20 cellular contexts compared by ENCODE assay signal in genomic region chr1:178039826-178040380, GRCh38. TPM values are rescaled to one million over a fixed set of nuclear protein-coding genes. Genes with fewer than 3 reads are reported as not detected.
DNase-seq lines count a peak whose midpoint lies in the region; ATAC-seq, FAIRE-seq and TF ChIP-seq lines count a peak whose summit lies in the region.
"Had no signal": no experiment of that assay in that cellular context is flagged by ENCODE, and none has a peak within 500 bp of the region (broad histone marks: within the 10 kb centered on the region; RNA-seq: fewer than 3 reads in every experiment).

No MANE protein-coding gene starts in this region.

- H3K9ac ChIP-seq in duodenal mucosa (ENCODE audit: low read depth in 1 of 2, low read length in 2 of 2) = no peak overlapping the region
- H3K9ac ChIP-seq: BLaER1, GM23248 had no signal

- H3K27me3 Mint-ChIP-seq in T-cell = peaks cover 7 to 8% of the 10 kb centered on the region in 2 donors
- H3K27me3 Mint-ChIP-seq in HFFc6 (ENCODE audit: insufficient read depth) = peaks cover 2% of the 10 kb centered on the region; the same call in 1 of the 2 replicates
- H3K27me3 Mint-ChIP-seq in progenitor cell of endocrine pancreas = peaks cover 7% of the 10 kb centered on the region

- H3K36me3 ChIP-seq in duodenal mucosa (ENCODE audit: control insufficient read depth in 1 of 2, insufficient read depth in 2 of 2, low read length in 2 of 2) (no peaks in the 10 kb centered on the region), upper lobe of right lung (no peaks in the 10 kb centered on the region)
- H3K36me3 ChIP-seq: BLaER1 had no signal

- WGBS in A549 (ENCODE audit: missing lambda C conversion rate) = 62% methylated on average over 2 of the region's 2 CpGs

- POLR2A ChIA-PET in A549 (lab: Yijun Ruan, JAX) = no interaction called here
- POLR2A ChIA-PET in T-cell (lab: Charles Lee) = no interaction called here

- intact Hi-C loops in upper lobe of right lung (cut with DNase I) = no loop called here

- peaks cover 10% of the 10 kb centered on the region for H3K4me1 ChIP-seq in A549
- H3K4me1 ChIP-seq in duodenal mucosa (ENCODE audit: control insufficient read depth in 1 of 2, insufficient read depth in 2 of 2, low read length in 2 of 2) = peaks cover 9 to 15% of the 10 kb centered on the region in 2 donors
- no peaks in the 10 kb centered on the region for H3K4me1 ChIP-seq in upper lobe of right lung
- H3K4me1 ChIP-seq: BLaER1 had no signal

- H3K27ac ChIP-seq in A549 (no peak overlapping the region), duodenal mucosa (ENCODE audit: low read depth, low read length) (peak overlapping the region; percentile 1), upper lobe of right lung (no peak overlapping the region)
- H3K27ac ChIP-seq: 22Rv1, BLaER1, GM23248 had no signal

- TF ChIP-seq POLR2A in A549 (IDR thresholded peaks at IDR 0.05; ENCODE audit: low read length) = no peak

- H3K36me3 Mint-ChIP-seq in T-cell (no peaks in the 10 kb centered on the region), HFFc6 (ENCODE audit: low read depth) (no peaks in the 10 kb centered on the region), progenitor cell of endocrine pancreas (ENCODE audit: insufficient read depth) (no peaks in the 10 kb centered on the region)
- H3K36me3 Mint-ChIP-seq: CD4-positive, CD25-positive, alpha-beta regulatory T cell had no signal

- TF ChIP-seq CTCF in A549 (IDR thresholded peaks at IDR 0.05) (no peak), upper lobe of right lung (IDR thresholded peaks at IDR 0.05) (no peak), HFFc6 (IDR thresholded peaks at IDR 0.05) (no peak), progenitor cell of endocrine pancreas (IDR thresholded peaks at IDR 0.05; ENCODE audit: unreplicated experiment) (no peak)

- H3K4me3 ChIP-seq in A549 (no peak overlapping the region), duodenal mucosa (ENCODE audit: low read depth in 1 of 2, low read length in 2 of 2) (no peak overlapping the region), upper lobe of right lung (no peak overlapping the region)
- H3K4me3 ChIP-seq: BLaER1, GM23248 had no signal

- CTCF ChIA-PET in A549 (lab: Yijun Ruan, JAX) = interaction anchor here (1.1 kb wide), 1 partner anchor 243 kb away, joined by 3 read pairs; no protein-coding TSS in a partner anchor
- CTCF ChIA-PET in T-cell (lab: Charles Lee) = no interaction called here

- H3K27me3 ChIP-seq in duodenal mucosa (ENCODE audit: control insufficient read depth in 1 of 2, insufficient read depth in 2 of 2, low read length in 2 of 2) (no peaks in the 10 kb centered on the region), upper lobe of right lung (no peaks in the 10 kb centered on the region)
- H3K27me3 ChIP-seq: BLaER1 had no signal

- DNase-seq in A549 (ENCODE audit: low read depth in 1 of 2, low spot score in 1 of 2) (peak in 1 of 2 experiments; percentile 15), LoVo (ENCODE audit: low spot score) (peak; percentile 46), mucosa of gallbladder (ENCODE audit: low spot score) (peak; percentile 27), T-cell (no peak), upper lobe of right lung (no peak), HFFc6 (no peak), progenitor cell of endocrine pancreas (ENCODE audit: low spot score, unreplicated experiment) (no peak)
- DNase-seq: AML-193; CD4-positive, CD25-positive, alpha-beta regulatory T cell; DMS153; DMS79 treated with DMSO at 0.1 percent for 48 hours; EL; GM23248; H7 had no signal

- H3K9me3 Mint-ChIP-seq in T-cell = peaks cover 9 to 21% (median 15%) of the 10 kb centered on the region in 3 donors
- H3K9me3 Mint-ChIP-seq in HFFc6 = no peaks in the 10 kb centered on the region
- peaks cover 2% of the 10 kb centered on the region for H3K9me3 Mint-ChIP-seq in progenitor cell of endocrine pancreas (ENCODE audit: low read depth)

- H3K4me2 ChIP-seq in A549 = peak overlapping the region; percentile 9; the same call in 1 of the 3 replicates
- H3K4me2 ChIP-seq: BLaER1 had no signal

- no peak overlapping the region for H3K27ac Mint-ChIP-seq in T-cell
- no peak overlapping the region for H3K27ac Mint-ChIP-seq in HFFc6
- no peak overlapping the region for H3K27ac Mint-ChIP-seq in progenitor cell of endocrine pancreas
- H3K27ac Mint-ChIP-seq: CD4-positive, CD25-positive, alpha-beta regulatory T cell had no signal

- H3K9me3 ChIP-seq in A549 = no peaks in the 10 kb centered on the region
- peaks cover 3 to 8% of the 10 kb centered on the region in 2 donors for H3K9me3 ChIP-seq in duodenal mucosa (ENCODE audit: control insufficient read depth in 1 of 2, low read length in 2 of 2)
- H3K9me3 ChIP-seq in upper lobe of right lung = no peaks in the 10 kb centered on the region

- no peak for TF ChIP-seq RAD21 in A549 (conservative IDR thresholded peaks at IDR 0.05 in 1 of 2, IDR thresholded peaks at IDR 0.05 in 1 of 2)

- ATAC-seq in A549 (no peak), T-cell (replicated peaks in 1 of 4) (no peak), upper lobe of right lung (no peak)

- FAIRE-seq in A549 (lab: Jason Lieb, UNC) = no peak
- FAIRE-seq: D721Med, G401.6, GM12891 had no signal

- H3K4me3 Mint-ChIP-seq in T-cell (no peak overlapping the region), HFFc6 (no peak overlapping the region), progenitor cell of endocrine pancreas (ENCODE audit: low read depth) (no peak overlapping the region)
- H3K4me3 Mint-ChIP-seq: CD4-positive, CD25-positive, alpha-beta regulatory T cell had no signal

- TF ChIP-seq EP300 in A549 (IDR thresholded peaks at IDR 0.05) = no peak

- H3K4me1 Mint-ChIP-seq in T-cell = no peaks in the 10 kb centered on the region
- no peaks in the 10 kb centered on the region for H3K4me1 Mint-ChIP-seq in HFFc6 (ENCODE audit: low read depth)
- peaks cover 1% of the 10 kb centered on the region for H3K4me1 Mint-ChIP-seq in progenitor cell of endocrine pancreas (ENCODE audit: low read depth)
- H3K4me1 Mint-ChIP-seq: CD4-positive, CD25-positive, alpha-beta regulatory T cell had no signal

TF ChIP-seq in A549, 52 proteins besides CTCF, POLR2A, EP300 and RAD21:
- TF ChIP-seq JUNB (IDR thresholded peaks at IDR 0.05) (no peak), CHD4 (IDR thresholded peaks at IDR 0.05; ENCODE audit: borderline replicate concordance) (no peak), RARB (CRISPR knock-in tag; IDR thresholded peaks at IDR 0.05) (no peak), JUN (IDR thresholded peaks at IDR 0.05) (no peak), NFE2L2 (conservative IDR thresholded peaks at IDR 0.05; ENCODE audit: low read length) (no peak), MAZ (IDR thresholded peaks at IDR 0.05; ENCODE audit: borderline replicate concordance, low read depth, low read length) (no peak), ZSCAN20 (CRISPR knock-in tag; IDR thresholded peaks at IDR 0.05) (no peak)

RNA-seq across cellular contexts. Expression of gene RASAL2, which starts 54.0 kb away (rescaled TPM):
- polyA plus RNA-seq in A549 (2011; rRNA removed) = 17.6 and 17.8 TPM in 2 replicates
- 6.5 and 7.0 TPM in 2 replicates for polyA plus RNA-seq in A549 (2012; cell fraction: cytosol; rRNA removed)
- 16.6 and 19.2 TPM in 2 replicates for polyA plus RNA-seq in A549 (2012; cell fraction: nucleus; rRNA removed)
- 6.4 to 7.1 TPM (median 7.0 TPM) in 3 replicates for polyA plus RNA-seq in A549 (2017; fragmentation: RNase III; extraction: RNeasy Plus Mini Kit Qiagen cat#74134 plus additional on column Dnase treatment)
- 38.1 and 46.3 TPM in 2 replicates for polyA minus RNA-seq in A549 (2011; rRNA and poly(A)+ RNA removed)
- total RNA-seq in mucosa of gallbladder = 26.7 TPM
- under 1 TPM in 4 of 5 donors, not detected in 1; 0.05 to 0.19 (median 0.11) TPM for total RNA-seq in T-cell
- total RNA-seq in upper lobe of right lung = 39.4 TPM
- total RNA-seq in HFFc6 (2021; fragmentation: NEBNext Ultra II Directional; extraction: Animal tissue kit (Norgen Biotek cat#: 25700)) = 10 to 100 TPM; 21.2 to 30.7 (median 24.4) TPM
- 28.5 and 30.5 TPM in 2 replicates for total RNA-seq in progenitor cell of endocrine pancreas
- total RNA-seq: CD4-positive, CD25-positive, alpha-beta regulatory T cell had no signal
- polyA plus RNA-seq: CD4-positive, CD25-positive, alpha-beta regulatory T cell had no signal

Comparison
In these comparisons a context has a peak if more than half of its experiments do, and no peak if none do; other contexts are left out.
1. DNase-seq: peak in LoVo (single experiment) and mucosa of gallbladder (single experiment); none in T-cell (0 of 34), upper lobe of right lung (single experiment), HFFc6 (single experiment) and progenitor cell of endocrine pancreas (single experiment).
2. RNA of gene RASAL2, which starts 54.0 kb away (total RNA-seq): 39.4 TPM in upper lobe of right lung (single experiment), 28.5 to 30.5 TPM in progenitor cell of endocrine pancreas, 26.7 TPM in mucosa of gallbladder (single experiment) and 21.2 to 30.7 TPM in HFFc6; 0.05 to 0.19 TPM in T-cell; every median in the first group is over 10 times any median in the second.